Comparison of ENCODE assay signal across 18 cellular contexts in the genomic region with DNA sequence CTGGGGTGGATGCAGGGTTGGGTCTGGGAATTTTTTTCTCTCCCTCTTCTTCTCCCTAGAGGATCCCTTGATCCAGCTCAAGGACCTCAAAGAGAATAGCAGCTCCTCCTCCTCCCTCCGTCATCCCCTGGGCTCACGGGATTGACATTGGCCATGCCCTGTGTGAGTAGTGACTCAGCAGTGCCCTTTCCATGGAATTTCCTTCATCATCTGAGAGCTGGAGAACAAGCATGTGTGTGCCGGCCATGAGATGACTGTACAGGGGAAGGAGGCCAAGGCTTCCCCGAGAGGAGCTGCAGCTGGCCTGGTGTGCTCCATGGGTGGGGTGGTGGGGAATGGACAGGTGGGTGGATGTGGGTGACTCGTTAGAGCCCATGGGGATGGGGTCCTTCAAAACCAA. TPM values are rescaled to one million over a fixed set of nuclear protein-coding genes. Genes with fewer than 3 reads are reported as not detected.
DNase-seq lines count a peak whose midpoint lies in the region; ATAC-seq, FAIRE-seq and TF ChIP-seq lines count a peak whose summit lies in the region.
"Had no signal": no experiment of that assay in that cellular context is flagged by ENCODE, and none has a peak within 500 bp of the region (broad histone marks: within the 10 kb centered on the region; RNA-seq: fewer than 3 reads in every experiment).

No MANE protein-coding gene starts in this region.

- H3K4me3 ChIP-seq in AG10803 (ENCODE audit: low read length): no peak overlapping the region
- no peak overlapping the region for H3K4me3 ChIP-seq in MG63
- H3K4me3 ChIP-seq in cardiac fibroblast (replicated peaks in 1 of 2; ENCODE audit: low read depth in 2 of 2, low read length in 2 of 2): no peak overlapping the region
- H3K4me3 ChIP-seq in kidney (ENCODE audit: low read length in 2 of 2): no peak overlapping the region
- H3K4me3 ChIP-seq in OCI-LY7 (ENCODE audit: low read depth, low read length, poor library complexity, severe bottlenecking): no peak overlapping the region
- H3K4me3 ChIP-seq: BLaER1, prostate gland had no signal

- no peaks in the 10 kb centered on the region for H3K9me3 Mint-ChIP-seq in activated T-cell treated with anti-CD3 and anti-CD28 coated beads, Interleukin-2, amount 50 U/mL, for 72 hours

- no peak overlapping the region for H3K4me2 ChIP-seq in OCI-LY7 (ENCODE audit: low read length)
- H3K4me2 ChIP-seq: BLaER1 had no signal

- H3K79me2 ChIP-seq in OCI-LY7 (ENCODE audit: insufficient read depth, low read depth, low read length): no peaks in the 10 kb centered on the region

- no peak overlapping the region for H3K9ac ChIP-seq in kidney (ENCODE audit: low read length in 2 of 2)
- H3K9ac ChIP-seq: BLaER1 had no signal

- no peak for FAIRE-seq in kidney (lab: Jason Lieb, UNC)
- FAIRE-seq: endometrium had no signal

- no peaks in the 10 kb centered on the region for H3K27me3 ChIP-seq in MG63
- H3K27me3 ChIP-seq: BLaER1 had no signal

- H3K4me1 ChIP-seq in kidney (ENCODE audit: control insufficient read depth in 1 of 2, insufficient read depth in 1 of 2, low read depth in 1 of 2, low read length in 2 of 2) (no peaks in the 10 kb centered on the region), OCI-LY7 (ENCODE audit: insufficient read depth, low read length, poor library complexity, severe bottlenecking) (no peaks in the 10 kb centered on the region)
- H3K4me1 ChIP-seq: BLaER1, prostate gland had no signal

- H3K9me3 ChIP-seq in MG63 (no peaks in the 10 kb centered on the region), kidney (ENCODE audit: control insufficient read depth in 1 of 2, low read length in 2 of 2) (no peaks in the 10 kb centered on the region), OCI-LY7 (ENCODE audit: low read length) (no peaks in the 10 kb centered on the region)
- H3K9me3 ChIP-seq: BLaER1, prostate gland had no signal

- TF ChIP-seq CTCF in AG10803 (conservative IDR thresholded peaks at IDR 0.05; ENCODE audit: low read length) (no peak), cardiac fibroblast (IDR thresholded peaks at IDR 0.05; ENCODE audit: low read depth, low read length) (no peak), kidney (IDR thresholded peaks at IDR 0.05; ENCODE audit: borderline replicate concordance, extremely low read depth, insufficient read depth) (no peak), OCI-LY7 (conservative IDR thresholded peaks at IDR 0.05; ENCODE audit: low read length) (no peak)

- no peak for ATAC-seq in HG03439 (IDR thresholded peaks at IDR 0.05; ENCODE audit: unreplicated experiment)
- ATAC-seq in activated T-cell treated with anti-CD3 and anti-CD28 coated beads, Interleukin-2, amount 50 U/mL, for 72 hours (replicated peaks in 1 of 2): no peak
- ATAC-seq: Right ventricle myocardium inferior had no signal

- BruUV-seq in OCI-LY7 (replicated peaks; lab: Mats Ljungman, UMichigan): no TSS peak

- intact Hi-C loops in kidney (cut with DNase I): no loop called here
- intact Hi-C loops in OCI-LY7 (cut with micrococcal nuclease; ENCODE audit: unreplicated experiment): no loop called here

- POLR2A ChIA-PET in OCI-LY7 (lab: Charles Lee): interaction anchor here (0.5 to 0.6 kb wide), 2 partner anchors 293 to 492 kb away, joined by 3 read pairs; no protein-coding TSS in a partner anchor

- H2AFZ ChIP-seq in OCI-LY7 (ENCODE audit: low read length): no peak overlapping the region

- CTCF ChIA-PET in OCI-LY7 (lab: Charles Lee; ENCODE audit: unreplicated experiment): interaction anchor here (0.6 kb wide), 1 partner anchor 17 kb away, joined by 4 read pairs; no protein-coding TSS in a partner anchor

- H3K9me2 ChIP-seq in OCI-LY7 (ENCODE audit: insufficient read depth, low read length): no peaks in the 10 kb centered on the region

- peaks cover 5% of the 10 kb centered on the region for H3K4me1 Mint-ChIP-seq in activated T-cell treated with anti-CD3 and anti-CD28 coated beads, Interleukin-2, amount 50 U/mL, for 72 hours (ENCODE audit: low read depth)

- H3K36me3 ChIP-seq in MG63: no peaks in the 10 kb centered on the region
- H3K36me3 ChIP-seq in kidney (ENCODE audit: control insufficient read depth in 1 of 2, insufficient read depth in 2 of 2, low read length in 2 of 2): no peaks in the 10 kb centered on the region
- no peaks in the 10 kb centered on the region for H3K36me3 ChIP-seq in OCI-LY7 (ENCODE audit: insufficient read depth, low read length)
- H3K36me3 ChIP-seq: BLaER1, prostate gland had no signal

- peak; percentile 42 for DNase-seq in AG10803 (ENCODE audit: low read depth)
- peak; percentile 87 for DNase-seq in MG63
- peak; percentile 23 to 58 for DNase-seq in cardiac fibroblast (ENCODE audit: low read depth in 2 of 2)
- DNase-seq in kidney: peak; percentile 61
- no peak for DNase-seq in GM19238 (ENCODE audit: insufficient read length, low spot score)
- no peak for DNase-seq in OCI-LY7 (ENCODE audit: low spot score)
- DNase-seq in activated T-cell treated with anti-CD3 and anti-CD28 coated beads, Interleukin-2, amount 50 U/mL, for 72 hours: no peak
- DNase-seq: midbrain; NCI-H1105; NCI-H510A treated with DMSO at 0.1 percent for 48 hours; stimulated activated CD4-positive, alpha-beta T cell treated with anti-CD3 and anti-CD28 coated beads, Interleukin-4, amount 100 ng/mL, for 24 hours; stimulated activated naive CD4-positive, alpha-beta T cell treated with Interleukin-2 at 50 U/mL for 16 hours had no signal

- H3K27ac ChIP-seq in kidney (ENCODE audit: low read depth in 2 of 2, low read length in 2 of 2) (no peak overlapping the region), OCI-LY7 (ENCODE audit: low read depth, low read length, poor library complexity, severe bottlenecking) (no peak overlapping the region)
- H3K27ac ChIP-seq: BLaER1, prostate gland had no signal

- H3K4me3 Mint-ChIP-seq in activated T-cell treated with anti-CD3 and anti-CD28 coated beads, Interleukin-2, amount 50 U/mL, for 72 hours: no peak overlapping the region

- H4K20me1 ChIP-seq in OCI-LY7 (ENCODE audit: insufficient read depth, low read length): no peaks in the 10 kb centered on the region
- H4K20me1 ChIP-seq: BLaER1 had no signal

- H3K36me3 Mint-ChIP-seq in activated T-cell treated with anti-CD3 and anti-CD28 coated beads, Interleukin-2, amount 50 U/mL, for 72 hours (ENCODE audit: insufficient read depth in 2 of 2): no peaks in the 10 kb centered on the region

- peaks cover 43% of the 10 kb centered on the region for H3K27me3 Mint-ChIP-seq in activated T-cell treated with anti-CD3 and anti-CD28 coated beads, Interleukin-2, amount 50 U/mL, for 72 hours (ENCODE audit: low read depth)

- no peak overlapping the region for H3K27ac Mint-ChIP-seq in activated T-cell treated with anti-CD3 and anti-CD28 coated beads, Interleukin-2, amount 50 U/mL, for 72 hours

RNA-seq across cellular contexts. Expression of a gene that starts 8.9 kb away (rescaled TPM):
- 0.42 and 1.1 TPM in 2 replicates for total RNA-seq in MG63 (2014; rRNA removed; shearing (Covaris generic); ENCODE audit: low replicate concordance)
- 14.5 TPM for total RNA-seq in kidney
- 5.4 TPM for polyA plus RNA-seq in kidney (ENCODE audit: insufficient read depth, low read depth, low replicate concordance)
- not detected in 2 replicates for total RNA-seq in OCI-LY7 (2014; rRNA removed; shearing (Covaris generic))
- total RNA-seq in OCI-LY7 (2022): not detected in 2 replicates
- total RNA-seq in activated T-cell treated with anti-CD3 and anti-CD28 coated beads, Interleukin-2, amount 50 U/mL, for 72 hours: under 1 TPM; 0.19 to 0.67 TPM
- total RNA-seq: HT-29 had no signal

Comparison
In these comparisons a context has a peak if more than half of its experiments do, and no peak if none do; other contexts are left out.
1. DNase-seq: peak in AG10803 (single experiment), MG63 (single experiment), cardiac fibroblast (2 of 2) and kidney (single experiment); none in GM19238 (single experiment), OCI-LY7 (single experiment) and activated T-cell treated with anti-CD3 and anti-CD28 coated beads, Interleukin-2, amount 50 U/mL, for 72 hours (0 of 2).